8 cellular contexts compared by ENCODE assay signal in the genomic region with DNA sequence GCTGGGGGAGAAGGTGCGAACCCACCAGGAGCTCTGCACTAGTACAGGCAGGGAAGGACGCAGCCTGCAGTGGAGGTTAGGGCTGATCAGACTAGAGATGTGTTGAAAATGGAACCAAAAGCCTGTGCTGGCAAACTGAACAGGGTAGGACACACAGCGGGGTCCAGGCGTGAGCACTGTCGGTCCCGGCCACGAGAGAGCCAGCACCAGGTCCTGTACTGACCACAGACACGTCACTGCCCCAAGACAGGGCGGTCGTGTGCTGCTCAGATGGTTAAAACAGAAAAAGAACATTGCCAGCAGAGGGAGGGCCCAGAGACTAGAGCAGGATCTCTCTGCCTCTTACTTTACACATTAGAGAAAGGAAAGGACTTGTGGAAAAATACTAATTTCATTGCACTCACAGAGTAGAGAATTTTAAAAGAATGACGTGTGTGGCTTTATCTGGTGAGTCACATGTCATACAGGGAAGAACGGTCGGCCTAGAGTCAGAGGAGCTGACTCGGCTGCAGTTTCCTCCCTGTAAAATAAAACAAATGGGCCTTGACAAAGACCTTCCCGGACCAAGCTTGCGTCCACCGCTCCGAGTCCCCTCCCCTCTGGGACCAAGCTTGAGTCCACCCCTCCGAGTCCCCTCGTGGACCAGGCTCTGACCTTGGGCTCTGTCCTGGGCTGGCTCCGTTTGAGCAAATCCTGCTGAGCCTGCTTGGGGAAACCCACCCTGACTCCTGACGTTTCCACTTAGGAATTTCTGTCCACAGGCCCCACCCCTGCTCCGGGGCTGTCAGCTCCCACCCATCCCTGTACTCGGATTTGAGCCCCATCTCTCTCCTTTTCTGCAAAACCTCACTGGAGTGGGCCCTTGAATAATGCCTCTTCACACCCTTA. TPM values are rescaled to one million over a fixed set of nuclear protein-coding genes. Genes with fewer than 3 reads are reported as not detected.
DNase-seq lines count a peak whose midpoint lies in the region; ATAC-seq, FAIRE-seq and TF ChIP-seq lines count a peak whose summit lies in the region.

No MANE protein-coding gene starts in this region.

- peak in 1 of 3 donors; percentile 48 for TF ChIP-seq POLR2A in body of pancreas (IDR thresholded peaks at IDR 0.05)

- DNase-seq in GM04503 (ENCODE audit: low read depth) (peak; percentile 82), KBM-7 (peak; percentile 56), body of pancreas (peak; percentile 51 to 65 (median 58)), islet precursor cell (peak; percentile 92), small intestine (peak; percentile 60), DMS153 (lab: John Stamatoyannopoulos, UW) (no peak)

- no peak for FAIRE-seq in small intestine (lab: Jason Lieb, UNC)

- H3K36me3 ChIP-seq in body of pancreas (replicated peaks in 1 of 2; ENCODE audit: insufficient read depth in 1 of 2, low read depth in 2 of 2), result no peaks in the 10 kb centered on the region
- no peaks in the 10 kb centered on the region for H3K36me3 ChIP-seq in small intestine (ENCODE audit: control insufficient read depth in 2 of 2, insufficient read depth in 2 of 2, low read length in 2 of 2)

- TF ChIP-seq CTCF in body of pancreas (IDR thresholded peaks at IDR 0.05), result peak in 2 of 7 experiments; percentile 5 to 12

- H3K27me3 ChIP-seq in body of pancreas, result no peaks in the 10 kb centered on the region
- H3K27me3 ChIP-seq in small intestine (ENCODE audit: control insufficient read depth in 2 of 2, insufficient read depth in 2 of 2, low read length in 2 of 2), result no peaks in the 10 kb centered on the region

- H3K9me3 ChIP-seq in body of pancreas, result no peaks in the 10 kb centered on the region
- H3K9me3 ChIP-seq in small intestine (ENCODE audit: control insufficient read depth, low read depth), result no peaks in the 10 kb centered on the region

- H3K4me1 ChIP-seq in body of pancreas (peaks cover 14% of the 10 kb centered on the region), small intestine (ENCODE audit: control insufficient read depth in 2 of 2, insufficient read depth in 1 of 2, low read depth in 1 of 2, low read length in 1 of 2) (peaks cover 0 to 7% of the 10 kb centered on the region in 2 donors)

- ATAC-seq in body of pancreas (peak; percentile 81), GM21360 (IDR thresholded peaks at IDR 0.05; ENCODE audit: unreplicated experiment) (no peak), HG02798 (IDR thresholded peaks at IDR 0.05; ENCODE audit: poor library complexity, unreplicated experiment) (no peak)

- intact Hi-C loops in body of pancreas (cut with DNase I), result no loop called here

- in situ Hi-C loops in KBM-7 (cut with MboI; ENCODE audit: low pct_unique_long_range_greater_than_20kb, low sequenced_read_pairs), result no loop called here

- H3K27ac ChIP-seq in body of pancreas, result peak overlapping the region; percentile 48 to 87 (median 72)
- H3K27ac ChIP-seq in small intestine (ENCODE audit: low read depth in 1 of 2, low read length in 1 of 2), result peak overlapping the region; percentile 55 to 92

- WGBS in body of pancreas, 2 donors, result 38 to 45% methylated on average over 22 to 24 of the region's 24 CpGs
- WGBS in small intestine, 3 donors, result 31 to 38% (median 32%) methylated on average over 24 of the region's 24 CpGs

- no peak overlapping the region for H3K4me3 ChIP-seq in body of pancreas
- no peak overlapping the region for H3K4me3 ChIP-seq in small intestine (ENCODE audit: low read depth in 1 of 2, low read length in 2 of 2)

RNA-seq across cellular contexts. Expression of a gene that starts 16.7 kb away (rescaled TPM):
- total RNA-seq in body of pancreas, result 10 to 100 TPM; 18.8 to 22.3 TPM
- polyA plus RNA-seq in small intestine, result 100 to 1,000 TPM in 2 of 3 donors, 10 to 100 TPM in 1; 65.4 to 615 (median 326) TPM

RNA-seq across cellular contexts. Expression of a gene that starts 22.1 kb away (rescaled TPM):
- total RNA-seq in body of pancreas, result 10 to 100 TPM; 10.1 to 11.2 TPM
- polyA plus RNA-seq in small intestine, result 10 to 100 TPM in 1 of 3 donors, 1 to 10 TPM in 2; 5.1 to 16.4 (median 5.6) TPM

RNA-seq across cellular contexts. Expression of a gene that starts 39.0 kb away (rescaled TPM):
- 1,000 to 10,000 TPM; 1,861 to 2,092 TPM for total RNA-seq in body of pancreas
- 1,000 to 10,000 TPM; 1,641 to 2,574 (median 2,513) TPM for polyA plus RNA-seq in small intestine

RNA-seq across cellular contexts. Expression of a gene that starts 58.9 kb away (rescaled TPM):
- total RNA-seq in body of pancreas, result 10 to 100 TPM; 11.5 to 15.3 TPM
- polyA plus RNA-seq in small intestine, result 1 to 10 TPM in 2 of 3 donors, not detected in 1; 2.2 to 4.1 TPM
